ENCODE assay signal across 9 cellular contexts in genomic region chr17:79350516-79350915, GRCh38.
"Had no signal": no experiment of that assay in that cellular context is flagged by ENCODE, and none has a peak within 500 bp of the region (broad histone marks: within the 10 kb centered on the region; RNA-seq: fewer than 3 reads in every experiment).

No MANE protein-coding gene starts in this region.

- H3K9me3 Mint-ChIP-seq: HFFc6 had no signal

- ATAC-seq: HCT116, HepG2 had no signal

- H3K4me3 ChIP-seq: GM23248, HAP-1 had no signal

- FAIRE-seq: HepG2, HTR-8/SVneo had no signal

- H3K27ac Mint-ChIP-seq: HFFc6 had no signal

- DNase-seq: GM23248, GOT3, H7, HFFc6 had no signal

- H3K27ac ChIP-seq: GM23248 had no signal

- H3K36me3 ChIP-seq: HAP-1 had no signal

- H3K9ac ChIP-seq: GM23248 had no signal

- H3K4me1 ChIP-seq: HAP-1 had no signal

- H3K4me1 Mint-ChIP-seq: IgD-negative memory B cell had no signal

- H3K4me3 Mint-ChIP-seq: HFFc6, IgD-negative memory B cell had no signal

- H3K9me3 ChIP-seq: HAP-1 had no signal
